1 cellular context compared by ENCODE assay signal in genomic region chr11:60186128-60186527, GRCh38.
TF ChIP-seq lines count a peak whose summit lies in the region.

No MANE protein-coding gene starts in this region.

TF ChIP-seq in K562, 482 proteins besides CTCF, POLR2A, EP300 and RAD21:
- TF ChIP-seq HDAC1 (IDR thresholded peaks at IDR 0.05) (peak in 1 of 2 experiments; percentile 17; a peak in 1 of 4 replicates), KDM1A (IDR thresholded peaks at IDR 0.05) (peak; percentile 62 to 71; a peak in 3 of 4 replicates)
